8 cellular contexts compared by ENCODE assay signal in genomic region chr19:9205506-9206113, GRCh38. TPM values are rescaled to one million over a fixed set of nuclear protein-coding genes. Genes with fewer than 3 reads are reported as not detected.
DNase-seq lines count a peak whose midpoint lies in the region; ATAC-seq and TF ChIP-seq lines count a peak whose summit lies in the region.

No MANE protein-coding gene starts in this region.

- POLR2A ChIA-PET in RWPE1 (lab: Yijun Ruan, JAX; ENCODE audit: low non-redundant PET) = no interaction called here

- ATAC-seq in omental fat pad (ENCODE audit: low FRiP score) (peak; percentile 75), GM19452 (IDR thresholded peaks at IDR 0.05; ENCODE audit: unreplicated experiment) (no peak)

- DNase-seq in COR-L47 (lab: John Stamatoyannopoulos, UW) (peak; percentile 44), HuH-7 (ENCODE audit: low spot score) (peak; percentile 37), RWPE1 (ENCODE audit: low spot score) (peak; percentile 37), foreskin fibroblast (peak; percentile 44 to 73), omental fat pad (ENCODE audit: low spot score) (peak; percentile 39), substantia nigra (lab: John Stamatoyannopoulos, UW) (peak in 47 of 49 donors; percentile 0 to 70 (median 35))
- DNase-seq in activated T-helper 9 cell treated with anti-CD3 and anti-CD28 coated beads, Interleukin-2, amount 50 U/mL, for 16 hours (ENCODE audit: low read depth) = peak; percentile 45

- H3K27ac ChIP-seq in RWPE1 (no peak overlapping the region), substantia nigra (ENCODE audit: low read depth, low read length, poor library complexity, severe bottlenecking) (no peak overlapping the region)

- peak overlapping the region; percentile 30 to 58 for H3K4me3 ChIP-seq in foreskin fibroblast (ENCODE audit: low read depth in 1 of 2, low read length in 2 of 2)

- CTCF ChIA-PET in RWPE1 (lab: Yijun Ruan, JAX) = interaction anchor here (0.6 to 1.2 kb wide), 8 partner anchors 17 to 633 kb away, joined by 3 to 7 read pairs (median 6); partner anchors contain the start of gene ZNF121

- TF ChIP-seq CTCF in RWPE1 (conservative IDR thresholded peaks at IDR 0.05; ENCODE audit: low read depth) (peak; percentile 91), foreskin fibroblast (IDR thresholded peaks at IDR 0.05; ENCODE audit: low read depth, low read length) (peak; percentile 93), omental fat pad (IDR thresholded peaks at IDR 0.05) (peak in 1 of 3 donors; percentile 8)

RNA-seq across cellular contexts. Expression of gene OR7D4, which starts 13.8 kb away (rescaled TPM):
- total RNA-seq in omental fat pad = not detected

RNA-seq across cellular contexts. Expression of gene OR7D2, which starts 26.8 kb away (rescaled TPM):
- total RNA-seq in omental fat pad = not detected

RNA-seq across cellular contexts. Expression of gene OR7E24, which starts 45.1 kb away (rescaled TPM):
- total RNA-seq in omental fat pad = not detected
